21 cellular contexts compared by ENCODE assay signal in genomic region chr3:110227987-110228386, GRCh38.
"Had no signal": no experiment of that assay in that cellular context is flagged by ENCODE, and none has a peak within 500 bp of the region (broad histone marks: within the 10 kb centered on the region; RNA-seq: fewer than 3 reads in every experiment).

No MANE protein-coding gene starts in this region.

- H3K27me3 Mint-ChIP-seq: activated naive CD8-positive, alpha-beta T cell treated with anti-CD3 and anti-CD28 coated beads, Interleukin-2, amount 10 ng/mL, durations not matched to agents 7 days and 5 days; type B pancreatic cell had no signal

- H3K36me3 ChIP-seq: gastrocnemius medialis, spleen, thoracic aorta had no signal

- H3K27ac Mint-ChIP-seq: activated CD4-positive, alpha-beta T cell treated with anti-CD3 and anti-CD28 coated beads for 36 hours; activated naive CD8-positive, alpha-beta T cell treated with anti-CD3 and anti-CD28 coated beads, Interleukin-2, amount 10 ng/mL, durations not matched to agents 7 days and 5 days; nephron progenitor cell; type B pancreatic cell; WTC11 had no signal

- H3K4me1 ChIP-seq: gastrocnemius medialis, spleen had no signal

- H3K4me3 Mint-ChIP-seq: activated CD4-positive, alpha-beta T cell treated with anti-CD3 and anti-CD28 coated beads for 36 hours; activated naive CD8-positive, alpha-beta T cell treated with anti-CD3 and anti-CD28 coated beads, Interleukin-2, amount 10 ng/mL, durations not matched to agents 7 days and 5 days; nephron progenitor cell; type B pancreatic cell; WTC11 had no signal

- H3K36me3 Mint-ChIP-seq: activated naive CD8-positive, alpha-beta T cell treated with anti-CD3 and anti-CD28 coated beads, Interleukin-2, amount 10 ng/mL, durations not matched to agents 7 days and 5 days; type B pancreatic cell; WTC11 had no signal

- H3K27ac ChIP-seq: gastrocnemius medialis, spleen, thoracic aorta had no signal

- ATAC-seq: activated CD4-positive, alpha-beta T cell treated with anti-CD3 and anti-CD28 coated beads for 36 hours; gastrocnemius medialis; left ventricle myocardium superior; WTC11 had no signal

- H3K27me3 ChIP-seq: gastrocnemius medialis, spleen had no signal

- H3K9me3 Mint-ChIP-seq: activated naive CD8-positive, alpha-beta T cell treated with anti-CD3 and anti-CD28 coated beads, Interleukin-2, amount 10 ng/mL, durations not matched to agents 7 days and 5 days; nephron progenitor cell; type B pancreatic cell had no signal

- H3K4me3 ChIP-seq: gastrocnemius medialis, spleen, thoracic aorta had no signal

- H3K4me1 Mint-ChIP-seq: activated CD4-positive, alpha-beta T cell treated with anti-CD3 and anti-CD28 coated beads for 36 hours; activated naive CD8-positive, alpha-beta T cell treated with anti-CD3 and anti-CD28 coated beads, Interleukin-2, amount 10 ng/mL, durations not matched to agents 7 days and 5 days; nephron progenitor cell had no signal

- DNase-seq: activated CD4-positive, alpha-beta T cell treated with anti-CD3 and anti-CD28 coated beads for 36 hours; activated CD4-positive, alpha-beta T cell treated with anti-CD3 and anti-CD28 coated beads, Interleukin-2, amount 50 U/mL, for 48 hours; activated CD8-positive, alpha-beta memory T cell treated with anti-CD3 and anti-CD28 coated beads, Interleukin-2, amount 50 U/mL, for 48 hours; activated naive CD4-positive, alpha-beta T cell treated with Interleukin-2 at 50 U/mL for 16 hours; activated naive CD8-positive, alpha-beta T cell treated with anti-CD3 and anti-CD28 coated beads, Interleukin-2, amount 10 ng/mL, durations not matched to agents 7 days and 5 days; activated T-cell treated with anti-CD3 and anti-CD28 coated beads, Interleukin-2, amount 50 U/mL, for 48 hours; effector CD4-positive, alpha-beta T cell; erythroblast; gastrocnemius medialis; head of caudate nucleus; hypothalamus; left ventricle myocardium superior; nephron progenitor cell; retina; spleen; stimulated activated CD4-positive, alpha-beta T cell treated with anti-CD3 and anti-CD28 coated beads, Interleukin-4, amount 100 ng/mL, for 1 hour; stimulated activated naive CD4-positive, alpha-beta T cell treated with Interleukin-2 at 50 U/mL for 16 hours; T1000 had no signal

- H3K9me3 ChIP-seq: gastrocnemius medialis, spleen, thoracic aorta had no signal
